Comparison of ENCODE assay signal across 15 cellular contexts in the genomic region with DNA sequence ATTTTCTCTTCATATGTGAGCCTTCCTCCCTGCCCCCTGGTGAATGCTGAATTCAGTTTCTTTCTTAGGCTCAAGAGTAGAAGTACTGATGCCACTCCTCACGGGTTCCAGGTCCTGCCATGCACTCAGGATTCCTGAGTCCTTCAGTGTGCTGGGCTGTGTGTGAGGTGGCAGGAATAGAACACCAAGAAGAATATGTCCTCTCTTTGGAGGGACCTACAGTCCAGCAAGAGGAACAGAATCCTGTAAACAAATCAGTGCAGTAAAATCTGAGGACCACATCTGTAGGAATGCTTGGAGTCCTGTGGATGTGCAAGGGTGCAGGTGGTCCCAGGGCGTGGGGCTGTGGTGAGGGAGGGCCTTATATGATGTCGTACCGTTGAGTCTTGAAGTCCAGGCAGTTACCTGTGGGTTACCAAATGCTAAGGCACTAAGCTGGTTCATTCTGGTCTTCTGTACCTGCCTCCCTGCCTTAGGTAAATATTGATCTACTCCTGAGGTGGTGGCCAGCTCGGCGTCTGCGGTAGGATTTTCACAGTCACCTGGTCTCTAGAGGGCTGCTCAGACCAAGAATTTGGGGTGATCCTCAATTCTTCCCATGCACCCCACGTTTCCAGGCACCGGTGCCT. TPM values are rescaled to one million over a fixed set of nuclear protein-coding genes. Genes with fewer than 3 reads are reported as not detected.
DNase-seq lines count a peak whose midpoint lies in the region; ATAC-seq, FAIRE-seq and TF ChIP-seq lines count a peak whose summit lies in the region.
"Had no signal": no experiment of that assay in that cellular context is flagged by ENCODE, and none has a peak within 500 bp of the region (broad histone marks: within the 10 kb centered on the region; RNA-seq: fewer than 3 reads in every experiment).

No MANE protein-coding gene starts in this region.

- H3K9me3 ChIP-seq in mesenchymal stem cell (ENCODE audit: control insufficient read depth, low read length) = no peaks in the 10 kb centered on the region
- no peaks in the 10 kb centered on the region for H3K9me3 ChIP-seq in tibial nerve
- H3K9me3 ChIP-seq: MG63, SK-N-SH had no signal

- H2BK5ac ChIP-seq in mesenchymal stem cell (ENCODE audit: low read depth, low read length, poor library complexity, severe bottlenecking) = no peak overlapping the region

- H3K9ac ChIP-seq in mesenchymal stem cell (ENCODE audit: low read length) = peak overlapping the region; percentile 71
- H3K9ac ChIP-seq: SK-N-SH had no signal

- no peak overlapping the region for H3K4ac ChIP-seq in mesenchymal stem cell (ENCODE audit: low read depth in 1 of 2, low read length in 2 of 2)

- no peak overlapping the region for H2BK120ac ChIP-seq in mesenchymal stem cell (ENCODE audit: low read depth, low read length)

- no peak overlapping the region for H2AFZ ChIP-seq in mesenchymal stem cell (ENCODE audit: low read depth, low read length)

- H3K18ac ChIP-seq in mesenchymal stem cell (ENCODE audit: low read depth in 1 of 2, low read length in 2 of 2) = no peak overlapping the region

- H3K4me3 ChIP-seq in brain microvascular endothelial cell (ENCODE audit: low read depth, low read length) (no peak overlapping the region), mesenchymal stem cell (ENCODE audit: insufficient read depth in 1 of 2, low read depth in 1 of 2, low read length in 2 of 2) (no peak overlapping the region), tibial nerve (no peak overlapping the region)
- H3K4me3 ChIP-seq: MG63 had no signal

- no peak overlapping the region for H3K4me2 ChIP-seq in mesenchymal stem cell (ENCODE audit: low read length, poor library complexity, severe bottlenecking)
- H3K4me2 ChIP-seq: SK-N-SH had no signal

- H4K91ac ChIP-seq in mesenchymal stem cell (ENCODE audit: low read length) = no peak overlapping the region

- H3K36me3 ChIP-seq in brain microvascular endothelial cell (replicated peaks) = peaks cover 8% of the 10 kb centered on the region
- H3K36me3 ChIP-seq in mesenchymal stem cell (ENCODE audit: control insufficient read depth in 1 of 2, insufficient read depth in 2 of 2, low read depth in 1 of 2, low read length in 2 of 2) = peaks cover 0 to 8% of the 10 kb centered on the region in 2 experiments
- H3K36me3 ChIP-seq in tibial nerve = no peaks in the 10 kb centered on the region

- no peak overlapping the region for H3K23ac ChIP-seq in mesenchymal stem cell (ENCODE audit: low read length in 2 of 2)

- TF ChIP-seq POLR2A in tibial nerve (IDR thresholded peaks at IDR 0.05) (no peak), H54 (IDR thresholded peaks at IDR 0.05; ENCODE audit: low read depth, low read length) (no peak)

- DNase-seq in NCI-H2029 treated with DMSO at 0.1 percent for 48 hours (lab: John Stamatoyannopoulos, UW) (peak; percentile 41), NCI-H2029 (lab: John Stamatoyannopoulos, UW) (no peak), brain microvascular endothelial cell (no peak), mesenchymal stem cell (no peak), tibial nerve (ENCODE audit: low spot score in 2 of 2) (no peak), H54 (ENCODE audit: insufficient read length, low spot score) (no peak), midbrain (lab: John Stamatoyannopoulos, UW) (no peak)
- DNase-seq: activated CD4-positive, alpha-beta T cell treated with anti-CD3 and anti-CD28 coated beads for 4 hours; activated effector memory CD4-positive, alpha-beta T cell treated with anti-CD3 and anti-CD28 coated beads, Interleukin-2, amount 50 U/mL, for 16 hours; DMS79 treated with DMSO at 0.1 percent for 48 hours; MG63; NCI-H524 treated with DMSO at 0.1 percent for 48 hours; SK-N-SH had no signal

- H3K14ac ChIP-seq in mesenchymal stem cell (ENCODE audit: low read length in 2 of 2) = peak overlapping the region in 1 of 2 experiments; percentile 83

- H4K8ac ChIP-seq in mesenchymal stem cell (ENCODE audit: low read length) = peak overlapping the region; percentile 35

- no peak for FAIRE-seq in H54 (lab: Jason Lieb, UNC)
- FAIRE-seq: A204.1 had no signal

- in situ Hi-C loops in brain microvascular endothelial cell (cut with HindIII; ENCODE audit: low pct_ligation_motif_present, low sequenced_read_pairs) = no loop called here

- ATAC-seq in HG03175 (IDR thresholded peaks at IDR 0.05; ENCODE audit: unreplicated experiment) = no peak

- H2BK15ac ChIP-seq in mesenchymal stem cell (ENCODE audit: low read depth, poor library complexity, severe bottlenecking) = no peak overlapping the region

- no peak overlapping the region for H2BK12ac ChIP-seq in mesenchymal stem cell (ENCODE audit: low read length in 2 of 2)

- no peak overlapping the region for H2AK5ac ChIP-seq in mesenchymal stem cell (ENCODE audit: low read length, severe bottlenecking)

- peaks cover 24% of the 10 kb centered on the region for H3K79me1 ChIP-seq in mesenchymal stem cell (replicated peaks; ENCODE audit: low read length, poor library complexity, severe bottlenecking)

- H3K27ac ChIP-seq in brain microvascular endothelial cell (peak overlapping the region; percentile 43), mesenchymal stem cell (ENCODE audit: low read length, poor library complexity, severe bottlenecking) (no peak overlapping the region), tibial nerve (peak overlapping the region in 3 of 4 donors; percentile 20 to 78 (median 78))

- H3K4me1 ChIP-seq in mesenchymal stem cell (ENCODE audit: control insufficient read depth, insufficient read depth, low read depth, low read length) = peaks cover 13% of the 10 kb centered on the region
- H3K4me1 ChIP-seq in tibial nerve = peaks cover 0 to 87% (median 37%) of the 10 kb centered on the region in 4 donors

- TF ChIP-seq CTCF in brain microvascular endothelial cell (IDR thresholded peaks at IDR 0.05; ENCODE audit: low read depth, low read length, missing control alignments) (no peak), tibial nerve (IDR thresholded peaks at IDR 0.05) (no peak)

- no peak for TF ChIP-seq EP300 in tibial nerve (IDR thresholded peaks at IDR 0.05)

- H3K27me3 ChIP-seq in brain microvascular endothelial cell (replicated peaks) (no peaks in the 10 kb centered on the region), mesenchymal stem cell (ENCODE audit: control insufficient read depth in 1 of 2, insufficient read depth in 1 of 2, low read length in 2 of 2) (no peaks in the 10 kb centered on the region), tibial nerve (no peaks in the 10 kb centered on the region)
- H3K27me3 ChIP-seq: MG63 had no signal

- WGBS in mesenchymal stem cell = 97% methylated on average over 9 of the region's 9 CpGs
- 82 to 87% methylated on average over 9 of the region's 9 CpGs for WGBS in tibial nerve, 2 donors

RNA-seq across cellular contexts. Expression of a gene that starts 5.5 kb away (rescaled TPM):
- 27.5 TPM for polyA plus RNA-seq in mesenchymal stem cell (2013, experiment 1 of 2)
- polyA plus RNA-seq in mesenchymal stem cell (2013, experiment 2 of 2) = 23.9 TPM
- 10 to 100 TPM; 28.2 to 38.0 (median 31.7) TPM for total RNA-seq in tibial nerve
